In genomic region chr13:46663644-46664043, GRCh38 we compare ENCODE assay signal across 14 cellular contexts.
A peak's percentile ranks its signal among the peaks of the same experiment; 100 is the strongest.
DNase-seq lines count a peak whose midpoint lies in the region; ATAC-seq, FAIRE-seq and TF ChIP-seq lines count a peak whose summit lies in the region.
"Had no signal": no experiment of that assay in that cellular context is flagged by ENCODE, and none has a peak within 500 bp of the region (broad histone marks: within the 10 kb centered on the region; RNA-seq: fewer than 3 reads in every experiment).

No MANE protein-coding gene starts in this region.

- no peak for TF ChIP-seq CTCF in liver (IDR thresholded peaks at IDR 0.05; ENCODE audit: low read depth, low read length, missing input control)
- TF ChIP-seq CTCF in HepG2 (CRISPR knock-in tag; IDR thresholded peaks at IDR 0.05): no peak
- TF ChIP-seq CTCF in colonic mucosa (IDR thresholded peaks at IDR 0.05): no peak

- no peak overlapping the region for H2BK120ac ChIP-seq in mesenchymal stem cell (ENCODE audit: low read depth, low read length)

- H2BK15ac ChIP-seq in mesenchymal stem cell (ENCODE audit: low read depth, poor library complexity, severe bottlenecking): no peak overlapping the region

- DNase-seq in HepG2 (ENCODE audit: low spot score) (no peak), colonic mucosa (no peak), mesenchymal stem cell (peak; percentile 63), NCI-H1694 treated with DMSO at 0.1 percent for 48 hours (lab: John Stamatoyannopoulos, UW) (no peak), aorta (no peak), OCI-M1 (lab: John Stamatoyannopoulos, UW) (no peak)
- DNase-seq: activated CD8-positive, alpha-beta memory T cell treated with anti-CD3 and anti-CD28 coated beads, Interleukin-2, amount 50 U/mL, for 48 hours; erythroblast; HCEC 1CT; left lung; MM.1S; stimulated activated naive CD8-positive, alpha-beta T cell treated with anti-CD3 and anti-CD28 coated beads, Interleukin-15, Interleukin-2, amounts not matched to agents 100 U/mL and 50 U/mL, for 24 hours had no signal

- H3K18ac ChIP-seq in mesenchymal stem cell (ENCODE audit: low read depth in 1 of 2, low read length in 2 of 2): no peak overlapping the region

- H3K27ac ChIP-seq in liver (ENCODE audit: low read depth in 1 of 2, low read length in 2 of 2): peak overlapping the region; percentile 11 to 59
- H3K27ac ChIP-seq in HepG2 (ENCODE audit: extremely low read length, insufficient read depth, low read length): no peak overlapping the region
- H3K27ac ChIP-seq in colonic mucosa: peak overlapping the region; percentile 32
- no peak overlapping the region for H3K27ac ChIP-seq in mesenchymal stem cell (ENCODE audit: low read length, poor library complexity, severe bottlenecking)
- H3K27ac ChIP-seq in aorta (ENCODE audit: low read depth in 1 of 2, low read length in 2 of 2): no peak overlapping the region

- in situ Hi-C loops in HepG2 (cut with HindIII; ENCODE audit: extremely low pct_ligation_motif_present, low pct_unique_long_range_greater_than_20kb): no loop called here

- intact Hi-C loops in HepG2 (cut with micrococcal nuclease; ENCODE audit: unreplicated experiment) (no loop called here), colonic mucosa (cut with DNase I) (no loop called here), aorta (cut with DNase I) (no loop called here)

- TF ChIP-seq POLR2A in HepG2 (IDR thresholded peaks at IDR 0.05; ENCODE audit: insufficient read depth in 1 of 2, low read depth in 2 of 2, low read length in 2 of 2): no peak

- no peak overlapping the region for H3K14ac ChIP-seq in mesenchymal stem cell (ENCODE audit: low read length in 2 of 2)

- H3K79me1 ChIP-seq in mesenchymal stem cell (replicated peaks; ENCODE audit: low read length, poor library complexity, severe bottlenecking): peaks cover 2% of the 10 kb centered on the region

- TF ChIP-seq EP300 in HepG2 (IDR thresholded peaks at IDR 0.05; ENCODE audit: low read depth in 2 of 2, low read length in 2 of 2) (no peak), HepG2 (CRISPR knock-in tag; IDR thresholded peaks at IDR 0.05; ENCODE audit: borderline replicate concordance) (no peak)

- no TSS peak for BruUV-seq in HepG2 (replicated peaks; lab: Mats Ljungman, UMichigan)

- ATAC-seq in HepG2 (no peak), aorta (ENCODE audit: low FRiP score) (no peak), HG02610 (IDR thresholded peaks at IDR 0.05; ENCODE audit: unreplicated experiment) (no peak)
- ATAC-seq: left lung; stimulated activated naive CD8-positive, alpha-beta T cell treated with anti-CD3 and anti-CD28 coated beads, Interleukin-15, Interleukin-2, amounts not matched to agents 100 U/mL and 50 U/mL, for 24 hours had no signal

- no peak overlapping the region for H2AFZ ChIP-seq in HepG2 (ENCODE audit: low read length)
- no peak overlapping the region for H2AFZ ChIP-seq in mesenchymal stem cell (ENCODE audit: low read depth, low read length)

- no peak overlapping the region for H2BK5ac ChIP-seq in mesenchymal stem cell (ENCODE audit: low read depth, low read length, poor library complexity, severe bottlenecking)

- H3K36me3 ChIP-seq in liver (ENCODE audit: control insufficient read depth in 4 of 4, insufficient read depth in 3 of 4, low read depth in 1 of 4, low read length in 3 of 4) (no peaks in the 10 kb centered on the region), HepG2 (replicated peaks in 1 of 2; ENCODE audit: control insufficient read depth in 1 of 2, insufficient read depth in 2 of 2, low read length in 2 of 2) (peaks cover 0 to 3% of the 10 kb centered on the region in 2 experiments; a peak in 2 of 5 replicates), colonic mucosa (no peaks in the 10 kb centered on the region), mesenchymal stem cell (ENCODE audit: control insufficient read depth in 1 of 2, insufficient read depth in 2 of 2, low read depth in 1 of 2, low read length in 2 of 2) (no peaks in the 10 kb centered on the region), aorta (ENCODE audit: control insufficient read depth in 1 of 2, insufficient read depth in 2 of 2, low read length in 1 of 2) (no peaks in the 10 kb centered on the region)
- H3K36me3 ChIP-seq: left lung had no signal

- H3K23ac ChIP-seq in mesenchymal stem cell (ENCODE audit: low read length in 2 of 2): no peak overlapping the region

- no peak overlapping the region for H3K4me3 ChIP-seq in liver (ENCODE audit: low read depth in 1 of 3, low read length in 3 of 3)
- H3K4me3 ChIP-seq in HepG2 (replicated peaks in 1 of 3; ENCODE audit: insufficient read depth in 1 of 3, low read depth in 2 of 3, low read length in 3 of 3): no peak overlapping the region
- no peak overlapping the region for H3K4me3 ChIP-seq in colonic mucosa
- no peak overlapping the region for H3K4me3 ChIP-seq in mesenchymal stem cell (ENCODE audit: insufficient read depth in 1 of 2, low read depth in 1 of 2, low read length in 2 of 2)
- H3K4me3 ChIP-seq in aorta (ENCODE audit: low read length in 2 of 2): no peak overlapping the region
- H3K4me3 ChIP-seq: left lung had no signal

- H2AK5ac ChIP-seq in mesenchymal stem cell (ENCODE audit: low read length, severe bottlenecking): peak overlapping the region; percentile 78

- H3K79me2 ChIP-seq in HepG2 (ENCODE audit: insufficient read depth, low read length): peaks cover 45% of the 10 kb centered on the region

- no peak for TF ChIP-seq RAD21 in liver (IDR thresholded peaks at IDR 0.05)
- TF ChIP-seq RAD21 in HepG2 (CRISPR knock-in tag; IDR thresholded peaks at IDR 0.05): no peak

- H3K4ac ChIP-seq in mesenchymal stem cell (ENCODE audit: low read depth in 1 of 2, low read length in 2 of 2): no peak overlapping the region

- H4K91ac ChIP-seq in mesenchymal stem cell (ENCODE audit: low read length): no peak overlapping the region

- no peaks in the 10 kb centered on the region for H4K20me1 ChIP-seq in HepG2 (ENCODE audit: insufficient read depth, low read length)

- H3K9ac ChIP-seq in liver (ENCODE audit: low read depth in 1 of 2, low read length in 2 of 2) (peak overlapping the region in 1 of 2 donors; percentile 36), HepG2 (ENCODE audit: insufficient read depth, low read depth, low read length) (no peak overlapping the region), colonic mucosa (ENCODE audit: low read depth in 2 of 2, low read length in 2 of 2) (no peak overlapping the region), mesenchymal stem cell (ENCODE audit: low read length) (peak overlapping the region; percentile 55)

- CTCF ChIA-PET in HepG2 (lab: Yijun Ruan, JAX; ENCODE audit: low intra/inter-chr PET ratio, low total read pairs): no interaction called here

- no peak for FAIRE-seq in HepG2 (lab: Jason Lieb, UNC)

- peaks cover 12 to 63% (median 41%) of the 10 kb centered on the region in 4 donors for H3K4me1 ChIP-seq in liver (ENCODE audit: control insufficient read depth in 4 of 4, insufficient read depth in 4 of 4, low read length in 3 of 4)
- peaks cover 85% of the 10 kb centered on the region for H3K4me1 ChIP-seq in HepG2 (ENCODE audit: insufficient read depth, low read length)
- H3K4me1 ChIP-seq in colonic mucosa: peaks cover 12% of the 10 kb centered on the region
- peaks cover 9% of the 10 kb centered on the region for H3K4me1 ChIP-seq in mesenchymal stem cell (ENCODE audit: control insufficient read depth, insufficient read depth, low read depth, low read length)
- H3K4me1 ChIP-seq in aorta (ENCODE audit: control insufficient read depth in 1 of 2, insufficient read depth in 2 of 2, low read length in 2 of 2): peaks cover 4 to 12% of the 10 kb centered on the region in 2 donors

- H3K4me2 ChIP-seq in HepG2 (ENCODE audit: low read depth, low read length) (no peak overlapping the region), mesenchymal stem cell (ENCODE audit: low read length, poor library complexity, severe bottlenecking) (no peak overlapping the region)

- H3K9me3 ChIP-seq in liver (ENCODE audit: control insufficient read depth in 4 of 4, low read length in 3 of 4): no peaks in the 10 kb centered on the region
- no peaks in the 10 kb centered on the region for H3K9me3 ChIP-seq in HepG2 (ENCODE audit: low read length)
- H3K9me3 ChIP-seq in colonic mucosa: no peaks in the 10 kb centered on the region
- no peaks in the 10 kb centered on the region for H3K9me3 ChIP-seq in mesenchymal stem cell (ENCODE audit: control insufficient read depth, low read length)
- no peaks in the 10 kb centered on the region for H3K9me3 ChIP-seq in aorta (ENCODE audit: control insufficient read depth, low read length)
- H3K9me3 ChIP-seq: left lung had no signal

- no peak overlapping the region for H2BK12ac ChIP-seq in mesenchymal stem cell (ENCODE audit: low read length in 2 of 2)

- 56% methylated on average over 2 of the region's 2 CpGs for WGBS in liver
- 79% methylated on average over 2 of the region's 2 CpGs for WGBS in HepG2 (ENCODE audit: low lambda C conversion rate)
- 50% methylated on average over 1 of the region's 2 CpGs for WGBS in mesenchymal stem cell
- WGBS in aorta, 2 donors: 57 to 65% methylated on average over 2 of the region's 2 CpGs

- H3K27me3 ChIP-seq in liver (ENCODE audit: control insufficient read depth in 4 of 4, insufficient read depth in 4 of 4, low read length in 3 of 4) (no peaks in the 10 kb centered on the region), HepG2 (ENCODE audit: control insufficient read depth in 1 of 2, insufficient read depth in 2 of 2, low read length in 2 of 2) (no peaks in the 10 kb centered on the region), colonic mucosa (no peaks in the 10 kb centered on the region), mesenchymal stem cell (ENCODE audit: control insufficient read depth in 1 of 2, insufficient read depth in 1 of 2, low read length in 2 of 2) (no peaks in the 10 kb centered on the region), aorta (ENCODE audit: control insufficient read depth in 1 of 2, insufficient read depth in 2 of 2, low read length in 1 of 2) (no peaks in the 10 kb centered on the region)
- H3K27me3 ChIP-seq: left lung had no signal

- POLR2A ChIA-PET in HepG2 (lab: Yijun Ruan, JAX): no interaction called here

- H4K8ac ChIP-seq in mesenchymal stem cell (ENCODE audit: low read length): no peak overlapping the region

TF ChIP-seq in liver, 16 proteins besides CTCF, POLR2A, EP300 and RAD21 (continues in another document):
- no peak for TF ChIP-seq HNF4A (conservative IDR thresholded peaks at IDR 0.05)
- no peak for TF ChIP-seq EGR1 (IDR thresholded peaks at IDR 0.05; ENCODE audit: low read depth in 2 of 2)
- no peak for TF ChIP-seq MAX (IDR thresholded peaks at IDR 0.05)
- no peak for TF ChIP-seq HNF4G (IDR thresholded peaks at IDR 0.05)
- TF ChIP-seq RXRA (IDR thresholded peaks at IDR 0.05): no peak

TF ChIP-seq in HepG2, 621 proteins besides CTCF, POLR2A, EP300 and RAD21 (continues in another document):
- TF ChIP-seq FIP1L1 (IDR thresholded peaks at IDR 0.05; ENCODE audit: borderline replicate concordance, insufficient read depth, low read depth, low read length): no peak

Comparison
In these comparisons a context has a peak if more than half of its experiments do, and no peak if none do; other contexts are left out.
1. H3K27ac ChIP-seq: peak in liver (2 of 2) and colonic mucosa (single experiment); none in HepG2 (single experiment), mesenchymal stem cell (single experiment) and aorta (0 of 2).